In the genomic region with DNA sequence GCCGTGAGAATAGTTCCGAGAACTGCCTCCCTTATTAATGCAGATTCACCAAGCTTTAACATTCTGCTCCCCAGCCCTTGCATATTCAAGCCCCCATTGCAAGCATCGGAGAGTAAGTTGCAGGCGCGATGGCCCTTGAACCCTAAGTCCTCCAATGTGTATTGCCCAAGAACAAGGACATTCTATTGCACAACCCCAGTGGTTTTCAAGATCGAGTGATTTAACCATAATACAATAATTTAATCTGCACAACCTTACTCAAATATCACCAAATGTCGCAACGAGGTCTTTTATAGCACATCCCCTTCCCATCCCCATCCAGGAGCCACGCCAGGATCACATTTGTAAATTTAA, we compare ENCODE assay signal across 8 cellular contexts. TPM values are rescaled to one million over a fixed set of nuclear protein-coding genes. Genes with fewer than 3 reads are reported as not detected.
DNase-seq lines count a peak whose midpoint lies in the region; ATAC-seq, FAIRE-seq and TF ChIP-seq lines count a peak whose summit lies in the region.

No MANE protein-coding gene starts in this region.

- no peaks in the 10 kb centered on the region for H3K27me3 Mint-ChIP-seq in CD14-positive monocyte (ENCODE audit: low read depth in 3 of 3)

- no peak overlapping the region for H2BK120ac ChIP-seq in neuronal stem cell (ENCODE audit: low read depth, low read length)

- peak overlapping the region; percentile 20 for H2AFZ ChIP-seq in neuronal stem cell (ENCODE audit: low read length)

- H2BK15ac ChIP-seq in neuronal stem cell (ENCODE audit: low read length), result no peak overlapping the region

- H3K27me3 ChIP-seq in Peyer's patch (no peaks in the 10 kb centered on the region), esophagus (ENCODE audit: control insufficient read depth in 1 of 2, insufficient read depth in 2 of 2, low read length in 2 of 2) (no peaks in the 10 kb centered on the region), neuronal stem cell (ENCODE audit: control insufficient read depth in 3 of 3, insufficient read depth in 3 of 3, low read depth in 1 of 3, low read length in 3 of 3) (no peaks in the 10 kb centered on the region)

- peaks cover 46% of the 10 kb centered on the region for H3K4me1 Mint-ChIP-seq in CD14-positive monocyte

- H3K36me3 ChIP-seq in Peyer's patch (no peaks in the 10 kb centered on the region), esophagus (ENCODE audit: control insufficient read depth in 2 of 2, insufficient read depth in 2 of 2, low read length in 1 of 2) (no peaks in the 10 kb centered on the region), neuronal stem cell (replicated peaks in 1 of 2; ENCODE audit: control insufficient read depth in 2 of 2, insufficient read depth in 2 of 2, low read length in 2 of 2) (no peaks in the 10 kb centered on the region)

- no peak overlapping the region for H3K4ac ChIP-seq in neuronal stem cell (ENCODE audit: low read length)

- no peak overlapping the region for H3K18ac ChIP-seq in neuronal stem cell (ENCODE audit: low read length)

- peak overlapping the region; percentile 82 for H2BK5ac ChIP-seq in neuronal stem cell (ENCODE audit: low read length)

- H3K4me1 ChIP-seq in Peyer's patch, result peaks cover 0 to 32% (median 3%) of the 10 kb centered on the region in 4 donors
- peaks cover 2 to 17% of the 10 kb centered on the region in 2 donors for H3K4me1 ChIP-seq in esophagus (ENCODE audit: control insufficient read depth in 2 of 2, insufficient read depth in 2 of 2, low read length in 1 of 2)
- peaks cover 11% of the 10 kb centered on the region in 2 donors for H3K4me1 ChIP-seq in neuronal stem cell (ENCODE audit: control insufficient read depth in 2 of 2, insufficient read depth in 1 of 2, low read depth in 1 of 2, low read length in 2 of 2)

- no peak overlapping the region for H4K91ac ChIP-seq in neuronal stem cell (ENCODE audit: low read depth, low read length, poor library complexity)

- DNase-seq in CD14-positive monocyte (ENCODE audit: low spot score) (no peak), Peyer's patch (no peak), neuronal stem cell (ENCODE audit: low spot score) (no peak), D721Med (ENCODE audit: insufficient read length, low spot score) (no peak)

- WGBS in esophagus, 2 donors, result 19 to 27% methylated on average over 9 of the region's 9 CpGs
- WGBS in neuronal stem cell (ENCODE audit: extremely low coverage in 2 of 2, insufficient read length in 2 of 2, insufficient replicate concordance in 1 of 2), 2 donors, result no CpG with 5 or more reads among the region's 9 CpGs

- H4K8ac ChIP-seq in neuronal stem cell (ENCODE audit: low read depth, low read length), result no peak overlapping the region

- no peak overlapping the region for H3K9ac ChIP-seq in neuronal stem cell (ENCODE audit: low read depth, low read length, poor library complexity)

- no peak overlapping the region for H3K14ac ChIP-seq in neuronal stem cell (ENCODE audit: low read length)

- H3K9me3 Mint-ChIP-seq in CD14-positive monocyte, result no peaks in the 10 kb centered on the region

- peak overlapping the region; percentile 92 for H3K4me2 ChIP-seq in neuronal stem cell (ENCODE audit: insufficient read depth, low read length, poor library complexity, severe bottlenecking)

- no peak overlapping the region for H2BK12ac ChIP-seq in neuronal stem cell (ENCODE audit: low read length)

- H3K4me3 ChIP-seq in Peyer's patch (peak overlapping the region in 2 of 4 donors; percentile 58 to 66), esophagus (ENCODE audit: low read depth in 1 of 2, low read length in 2 of 2) (no peak overlapping the region), neuronal stem cell (ENCODE audit: low read length in 2 of 2) (no peak overlapping the region)

- no peak overlapping the region for H3K23ac ChIP-seq in neuronal stem cell (ENCODE audit: low read depth, low read length, poor library complexity)

- no peaks in the 10 kb centered on the region for H3K79me1 ChIP-seq in neuronal stem cell (ENCODE audit: low read depth, low read length)

- TF ChIP-seq CTCF in CD14-positive monocyte (IDR thresholded peaks at IDR 0.05) (peak; percentile 20), Peyer's patch (IDR thresholded peaks at IDR 0.05) (no peak), D721Med (IDR thresholded peaks at IDR 0.05; ENCODE audit: insufficient read depth, missing control alignments) (no peak)

- no peak for TF ChIP-seq POLR2A in Peyer's patch (IDR thresholded peaks at IDR 0.05)

- H3K27ac Mint-ChIP-seq in CD14-positive monocyte, result peak overlapping the region; percentile 93 to 99 (median 97)

- no peak for FAIRE-seq in D721Med (lab: Jason Lieb, UNC)

- peak overlapping the region; percentile 86 to 94 for H3K4me3 Mint-ChIP-seq in CD14-positive monocyte

- ATAC-seq in HG03139 (IDR thresholded peaks at IDR 0.05; ENCODE audit: unreplicated experiment), result no peak
- no peak for ATAC-seq in GM21367 (IDR thresholded peaks at IDR 0.05; ENCODE audit: unreplicated experiment)
- ATAC-seq in GM18519 (IDR thresholded peaks at IDR 0.05; ENCODE audit: low FRiP score, unreplicated experiment), result no peak

- intact Hi-C loops in CD14-positive monocyte (cut with micrococcal nuclease), result loop anchor here (2.0 to 10.0 kb wide), 7 partner anchors 36 to 484 kb away; no protein-coding TSS in a partner anchor

- no peaks in the 10 kb centered on the region for H3K36me3 Mint-ChIP-seq in CD14-positive monocyte

- H2AK5ac ChIP-seq in neuronal stem cell (ENCODE audit: low read depth, low read length), result no peak overlapping the region

- H3K27ac ChIP-seq in Peyer's patch, result peak overlapping the region; percentile 89 to 96 (median 94)
- H3K27ac ChIP-seq in esophagus (ENCODE audit: low read depth in 2 of 2, low read length in 1 of 2), result peak overlapping the region; percentile 88 to 89
- H3K27ac ChIP-seq in neuronal stem cell (replicated peaks; ENCODE audit: low read length), result no peak overlapping the region

- H3K9me3 ChIP-seq in Peyer's patch (no peaks in the 10 kb centered on the region), esophagus (ENCODE audit: control insufficient read depth in 2 of 2, insufficient read depth in 1 of 2, low read depth in 1 of 2, low read length in 1 of 2) (no peaks in the 10 kb centered on the region), neuronal stem cell (replicated peaks in 1 of 2; ENCODE audit: control insufficient read depth in 2 of 2, insufficient read depth in 1 of 2, low read depth in 1 of 2, low read length in 2 of 2) (no peaks in the 10 kb centered on the region)

RNA-seq across cellular contexts. Expression of a gene that starts 21.7 kb away (rescaled TPM):
- polyA plus RNA-seq in CD14-positive monocyte, result 1 to 10 TPM; 7.1 to 9.9 TPM
- total RNA-seq in Peyer's patch, result 100 to 1,000 TPM in 1 of 4 donors, 10 to 100 TPM in 3; 13.1 to 305 (median 48.2) TPM
- polyA plus RNA-seq in esophagus, result 10 to 100 TPM; 15.8 to 18.7 TPM
- polyA plus RNA-seq in neuronal stem cell (2013, experiment 1 of 2), result 43.7 TPM
- 41.8 TPM for polyA plus RNA-seq in neuronal stem cell (2013, experiment 2 of 2)
